ENCODE assay signal across 3 cellular contexts in the genomic region with DNA sequence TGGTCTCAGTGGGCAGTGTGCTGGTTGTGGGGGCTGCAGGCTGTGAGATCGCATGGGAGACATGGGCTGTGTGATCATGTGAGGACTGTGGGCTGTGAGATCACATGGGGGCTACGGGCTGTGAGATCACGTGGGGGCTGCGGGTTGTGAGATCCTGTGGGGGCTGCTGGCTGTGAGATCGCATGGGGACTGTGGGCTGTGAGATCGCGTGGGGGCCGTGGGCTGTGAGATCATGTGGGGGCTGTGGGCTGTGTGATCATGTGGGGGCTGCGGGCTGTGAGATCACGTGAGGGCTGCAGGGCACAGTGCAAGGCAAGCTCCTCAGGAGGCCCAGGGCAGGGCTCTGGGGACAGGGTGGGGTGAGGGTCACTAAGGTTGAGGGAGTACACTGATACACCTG.
TF ChIP-seq lines count a peak whose summit lies in the region.

No MANE protein-coding gene starts in this region.

TF ChIP-seq in A549, 52 proteins besides CTCF, POLR2A, EP300 and RAD21:
- TF ChIP-seq USF2 (IDR thresholded peaks at IDR 0.05): 0 out of 2 replicates have a peak, but pooled peaks have one; percentile 23
- TF ChIP-seq, protein P1, sequence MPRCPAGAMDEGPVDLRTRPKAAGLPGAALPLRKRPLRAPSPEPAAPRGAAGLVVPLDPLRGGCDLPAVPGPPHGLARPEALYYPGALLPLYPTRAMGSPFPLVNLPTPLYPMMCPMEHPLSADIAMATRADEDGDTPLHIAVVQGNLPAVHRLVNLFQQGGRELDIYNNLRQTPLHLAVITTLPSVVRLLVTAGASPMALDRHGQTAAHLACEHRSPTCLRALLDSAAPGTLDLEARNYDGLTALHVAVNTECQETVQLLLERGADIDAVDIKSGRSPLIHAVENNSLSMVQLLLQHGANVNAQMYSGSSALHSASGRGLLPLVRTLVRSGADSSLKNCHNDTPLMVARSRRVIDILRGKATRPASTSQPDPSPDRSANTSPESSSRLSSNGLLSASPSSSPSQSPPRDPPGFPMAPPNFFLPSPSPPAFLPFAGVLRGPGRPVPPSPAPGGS (IDR thresholded peaks at IDR 0.05): no peak

TF ChIP-seq in GM12878, 131 proteins besides CTCF, POLR2A, EP300 and RAD21:
- TF ChIP-seq, protein P2, sequence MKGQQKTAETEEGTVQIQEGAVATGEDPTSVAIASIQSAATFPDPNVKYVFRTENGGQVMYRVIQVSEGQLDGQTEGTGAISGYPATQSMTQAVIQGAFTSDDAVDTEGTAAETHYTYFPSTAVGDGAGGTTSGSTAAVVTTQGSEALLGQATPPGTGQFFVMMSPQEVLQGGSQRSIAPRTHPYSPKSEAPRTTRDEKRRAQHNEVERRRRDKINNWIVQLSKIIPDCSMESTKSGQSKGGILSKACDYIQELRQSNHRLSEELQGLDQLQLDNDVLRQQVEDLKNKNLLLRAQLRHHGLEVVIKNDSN (IDR thresholded peaks at IDR 0.05; ENCODE audit: borderline replicate concordance, extremely low read length, insufficient read depth, low read depth, low read length): peak; percentile 18
- no peak for TF ChIP-seq FOXM1 (IDR thresholded peaks at IDR 0.05; ENCODE audit: low read depth, low read length)

TF ChIP-seq in GM23338, 12 proteins besides CTCF, POLR2A, EP300 and RAD21:
- TF ChIP-seq NANOG (IDR thresholded peaks at IDR 0.05; ENCODE audit: borderline replicate concordance) (no peak), ZNF331 (CRISPR knock-in tag; IDR thresholded peaks at IDR 0.05; ENCODE audit: low read depth) (no peak), EZH2phosphoT487 (IDR thresholded peaks at IDR 0.05; ENCODE audit: unreplicated experiment) (no peak), EZH2 (IDR thresholded peaks at IDR 0.05; ENCODE audit: low read depth, unreplicated experiment) (no peak), CREB1 (CRISPR knock-in tag; IDR thresholded peaks at IDR 0.05; ENCODE audit: low read depth) (no peak), ETS1 (IDR thresholded peaks at IDR 0.05) (no peak), JUNB (IDR thresholded peaks at IDR 0.05; ENCODE audit: unreplicated experiment) (no peak), STAT1 (IDR thresholded peaks at IDR 0.05; ENCODE audit: unreplicated experiment) (no peak), ZNF114 (CRISPR knock-in tag; IDR thresholded peaks at IDR 0.05) (no peak), POLR2AphosphoS5 (IDR thresholded peaks at IDR 0.05; ENCODE audit: low read depth) (no peak)
- TF ChIP-seq, protein P3, sequence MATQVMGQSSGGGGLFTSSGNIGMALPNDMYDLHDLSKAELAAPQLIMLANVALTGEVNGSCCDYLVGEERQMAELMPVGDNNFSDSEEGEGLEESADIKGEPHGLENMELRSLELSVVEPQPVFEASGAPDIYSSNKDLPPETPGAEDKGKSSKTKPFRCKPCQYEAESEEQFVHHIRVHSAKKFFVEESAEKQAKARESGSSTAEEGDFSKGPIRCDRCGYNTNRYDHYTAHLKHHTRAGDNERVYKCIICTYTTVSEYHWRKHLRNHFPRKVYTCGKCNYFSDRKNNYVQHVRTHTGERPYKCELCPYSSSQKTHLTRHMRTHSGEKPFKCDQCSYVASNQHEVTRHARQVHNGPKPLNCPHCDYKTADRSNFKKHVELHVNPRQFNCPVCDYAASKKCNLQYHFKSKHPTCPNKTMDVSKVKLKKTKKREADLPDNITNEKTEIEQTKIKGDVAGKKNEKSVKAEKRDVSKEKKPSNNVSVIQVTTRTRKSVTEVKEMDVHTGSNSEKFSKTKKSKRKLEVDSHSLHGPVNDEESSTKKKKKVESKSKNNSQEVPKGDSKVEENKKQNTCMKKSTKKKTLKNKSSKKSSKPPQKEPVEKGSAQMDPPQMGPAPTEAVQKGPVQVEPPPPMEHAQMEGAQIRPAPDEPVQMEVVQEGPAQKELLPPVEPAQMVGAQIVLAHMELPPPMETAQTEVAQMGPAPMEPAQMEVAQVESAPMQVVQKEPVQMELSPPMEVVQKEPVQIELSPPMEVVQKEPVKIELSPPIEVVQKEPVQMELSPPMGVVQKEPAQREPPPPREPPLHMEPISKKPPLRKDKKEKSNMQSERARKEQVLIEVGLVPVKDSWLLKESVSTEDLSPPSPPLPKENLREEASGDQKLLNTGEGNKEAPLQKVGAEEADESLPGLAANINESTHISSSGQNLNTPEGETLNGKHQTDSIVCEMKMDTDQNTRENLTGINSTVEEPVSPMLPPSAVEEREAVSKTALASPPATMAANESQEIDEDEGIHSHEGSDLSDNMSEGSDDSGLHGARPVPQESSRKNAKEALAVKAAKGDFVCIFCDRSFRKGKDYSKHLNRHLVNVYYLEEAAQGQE (IDR thresholded peaks at IDR 0.05; ENCODE audit: unreplicated experiment): no peak
- TF ChIP-seq, protein P4, sequence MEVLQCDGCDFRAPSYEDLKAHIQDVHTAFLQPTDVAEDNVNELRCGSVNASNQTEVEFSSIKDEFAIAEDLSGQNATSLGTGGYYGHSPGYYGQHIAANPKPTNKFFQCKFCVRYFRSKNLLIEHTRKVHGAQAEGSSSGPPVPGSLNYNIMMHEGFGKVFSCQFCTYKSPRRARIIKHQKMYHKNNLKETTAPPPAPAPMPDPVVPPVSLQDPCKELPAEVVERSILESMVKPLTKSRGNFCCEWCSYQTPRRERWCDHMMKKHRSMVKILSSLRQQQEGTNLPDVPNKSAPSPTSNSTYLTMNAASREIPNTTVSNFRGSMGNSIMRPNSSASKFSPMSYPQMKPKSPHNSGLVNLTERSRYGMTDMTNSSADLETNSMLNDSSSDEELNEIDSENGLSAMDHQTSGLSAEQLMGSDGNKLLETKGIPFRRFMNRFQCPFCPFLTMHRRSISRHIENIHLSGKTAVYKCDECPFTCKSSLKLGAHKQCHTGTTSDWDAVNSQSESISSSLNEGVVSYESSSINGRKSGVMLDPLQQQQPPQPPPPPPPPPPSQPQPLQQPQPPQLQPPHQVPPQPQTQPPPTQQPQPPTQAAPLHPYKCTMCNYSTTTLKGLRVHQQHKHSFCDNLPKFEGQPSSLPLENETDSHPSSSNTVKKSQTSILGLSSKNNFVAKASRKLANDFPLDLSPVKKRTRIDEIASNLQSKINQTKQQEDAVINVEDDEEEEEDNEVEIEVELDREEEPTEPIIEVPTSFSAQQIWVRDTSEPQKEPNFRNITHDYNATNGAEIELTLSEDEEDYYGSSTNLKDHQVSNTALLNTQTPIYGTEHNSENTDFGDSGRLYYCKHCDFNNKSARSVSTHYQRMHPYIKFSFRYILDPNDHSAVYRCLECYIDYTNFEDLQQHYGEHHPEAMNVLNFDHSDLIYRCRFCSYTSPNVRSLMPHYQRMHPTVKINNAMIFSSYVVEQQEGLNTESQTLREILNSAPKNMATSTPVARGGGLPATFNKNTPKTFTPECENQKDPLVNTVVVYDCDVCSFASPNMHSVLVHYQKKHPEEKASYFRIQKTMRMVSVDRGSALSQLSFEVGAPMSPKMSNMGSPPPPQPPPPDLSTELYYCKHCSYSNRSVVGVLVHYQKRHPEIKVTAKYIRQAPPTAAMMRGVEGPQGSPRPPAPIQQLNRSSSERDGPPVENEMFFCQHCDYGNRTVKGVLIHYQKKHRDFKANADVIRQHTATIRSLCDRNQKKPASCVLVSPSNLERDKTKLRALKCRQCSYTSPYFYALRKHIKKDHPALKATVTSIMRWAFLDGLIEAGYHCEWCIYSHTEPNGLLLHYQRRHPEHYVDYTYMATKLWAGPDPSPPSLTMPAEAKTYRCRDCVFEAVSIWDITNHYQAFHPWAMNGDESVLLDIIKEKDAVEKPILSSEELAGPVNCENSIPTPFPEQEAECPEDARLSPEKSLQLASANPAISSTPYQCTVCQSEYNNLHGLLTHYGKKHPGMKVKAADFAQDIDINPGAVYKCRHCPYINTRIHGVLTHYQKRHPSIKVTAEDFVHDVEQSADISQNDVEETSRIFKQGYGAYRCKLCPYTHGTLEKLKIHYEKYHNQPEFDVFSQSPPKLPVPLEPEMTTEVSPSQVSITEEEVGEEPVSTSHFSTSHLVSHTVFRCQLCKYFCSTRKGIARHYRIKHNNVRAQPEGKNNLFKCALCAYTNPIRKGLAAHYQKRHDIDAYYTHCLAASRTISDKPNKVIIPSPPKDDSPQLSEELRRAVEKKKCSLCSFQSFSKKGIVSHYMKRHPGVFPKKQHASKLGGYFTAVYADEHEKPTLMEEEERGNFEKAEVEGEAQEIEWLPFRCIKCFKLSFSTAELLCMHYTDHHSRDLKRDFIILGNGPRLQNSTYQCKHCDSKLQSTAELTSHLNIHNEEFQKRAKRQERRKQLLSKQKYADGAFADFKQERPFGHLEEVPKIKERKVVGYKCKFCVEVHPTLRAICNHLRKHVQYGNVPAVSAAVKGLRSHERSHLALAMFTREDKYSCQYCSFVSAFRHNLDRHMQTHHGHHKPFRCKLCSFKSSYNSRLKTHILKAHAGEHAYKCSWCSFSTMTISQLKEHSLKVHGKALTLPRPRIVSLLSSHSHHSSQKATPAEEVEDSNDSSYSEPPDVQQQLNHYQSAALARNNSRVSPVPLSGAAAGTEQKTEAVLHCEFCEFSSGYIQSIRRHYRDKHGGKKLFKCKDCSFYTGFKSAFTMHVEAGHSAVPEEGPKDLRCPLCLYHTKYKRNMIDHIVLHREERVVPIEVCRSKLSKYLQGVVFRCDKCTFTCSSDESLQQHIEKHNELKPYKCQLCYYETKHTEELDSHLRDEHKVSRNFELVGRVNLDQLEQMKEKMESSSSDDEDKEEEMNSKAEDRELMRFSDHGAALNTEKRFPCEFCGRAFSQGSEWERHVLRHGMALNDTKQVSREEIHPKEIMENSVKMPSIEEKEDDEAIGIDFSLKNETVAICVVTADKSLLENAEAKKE (CRISPR knock-in tag; IDR thresholded peaks at IDR 0.05): no peak
